Comparison of ENCODE assay signal across 36 cellular contexts in the genomic region with DNA sequence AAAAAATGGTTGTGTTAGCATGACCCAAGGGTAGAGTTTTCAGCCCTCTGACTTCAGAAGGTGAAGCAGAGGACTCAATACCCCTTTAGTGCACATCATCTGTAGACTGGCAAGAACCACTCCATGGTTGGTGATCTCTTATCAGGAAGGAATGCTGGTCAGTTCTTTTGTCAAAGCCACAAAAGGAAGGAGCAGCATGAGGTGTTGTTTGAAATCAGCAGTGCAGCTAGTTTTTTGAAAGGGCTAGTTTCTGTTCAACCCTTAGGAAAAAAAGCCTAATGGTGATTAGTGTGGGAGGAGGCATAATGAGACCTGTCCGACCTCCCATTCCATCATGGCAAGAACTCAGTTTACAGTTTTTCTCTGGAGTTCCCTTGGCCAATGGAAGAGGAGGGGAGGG.
"Had no signal": no experiment of that assay in that cellular context is flagged by ENCODE, and none has a peak within 500 bp of the region (broad histone marks: within the 10 kb centered on the region; RNA-seq: fewer than 3 reads in every experiment).

No MANE protein-coding gene starts in this region.

- ATAC-seq: activated CD4-positive, alpha-beta T cell treated with anti-CD3 and anti-CD28 coated beads for 36 hours; activated CD8-positive, alpha-beta memory T cell treated with anti-CD3 and anti-CD28 coated beads, Interleukin-2, amount 10 ng/mL, durations not matched to agents 7 days and 5 days; activated CD8-positive, alpha-beta T cell treated with anti-CD3 and anti-CD28 coated beads, Interleukin-2, amount 10 ng/mL, durations not matched to agents 7 days and 5 days; activated naive CD8-positive, alpha-beta T cell treated with anti-CD3 and anti-CD28 coated beads, Interleukin-2, amount 50 U/mL, for 24 hours; gastroesophageal sphincter; heart right ventricle; T-helper 17 cell had no signal

- H3K27me3 Mint-ChIP-seq: activated CD4-positive, alpha-beta memory T cell treated with anti-CD3 and anti-CD28 coated beads for 36 hours; activated CD4-positive, alpha-beta T cell treated with anti-CD3 and anti-CD28 coated beads for 36 hours; activated CD4-positive, alpha-beta T cell treated with anti-CD3 and anti-CD28 coated beads, Interleukin-2, amount 10 ng/mL, durations not matched to agents 24 days and 14 days; activated CD8-positive, alpha-beta memory T cell treated with anti-CD3 and anti-CD28 coated beads, Interleukin-2, amount 10 ng/mL, durations not matched to agents 7 days and 5 days; activated naive CD4-positive, alpha-beta T cell treated with anti-CD3 and anti-CD28 coated beads, Interleukin-2, amount 50 U/mL, for 24 hours; activated naive CD8-positive, alpha-beta T cell treated with anti-CD3 and anti-CD28 coated beads for 36 hours; activated naive CD8-positive, alpha-beta T cell treated with anti-CD3 and anti-CD28 coated beads, Interleukin-2, amount 50 U/mL, for 24 hours; brain; T-helper 17 cell had no signal

- H3K4me3 ChIP-seq: adrenal gland, breast epithelium, cardiac muscle cell, colonic mucosa, esophagus squamous epithelium, gastroesophageal sphincter, heart right ventricle had no signal

- H3K4me1 ChIP-seq: adrenal gland, breast epithelium, colonic mucosa, esophagus squamous epithelium, gastroesophageal sphincter, heart right ventricle had no signal

- DNase-seq: activated CD4-positive, alpha-beta memory T cell treated with anti-CD3 and anti-CD28 coated beads for 36 hours; activated CD4-positive, alpha-beta T cell treated with anti-CD3 and anti-CD28 coated beads for 36 hours; activated CD4-positive, alpha-beta T cell treated with anti-CD3 and anti-CD28 coated beads, Interleukin-2, amount 10 ng/mL, durations not matched to agents 24 days and 14 days; activated CD4-positive, CD25-positive, alpha-beta regulatory T cell; activated CD4-positive, CD25-positive, alpha-beta regulatory T cell treated with anti-CD3 and anti-CD28 coated beads, Interleukin-2, amount 50 U/mL, for 72 hours; activated CD8-positive, alpha-beta memory T cell treated with anti-CD3 and anti-CD28 coated beads, Interleukin-2, amount 10 ng/mL, durations not matched to agents 7 days and 5 days; activated CD8-positive, alpha-beta memory T cell treated with anti-CD3 and anti-CD28 coated beads, Interleukin-2, amount 50 U/mL, for 4 hours; activated CD8-positive, alpha-beta T cell treated with anti-CD3 and anti-CD28 coated beads, Interleukin-2, amount 10 ng/mL, durations not matched to agents 7 days and 5 days; activated effector memory CD4-positive, alpha-beta T cell treated with anti-CD3 and anti-CD28 coated beads, Interleukin-2, amount 50 U/mL, for 16 hours; activated naive CD4-positive, alpha-beta T cell treated with anti-CD3 and anti-CD28 coated beads for 36 hours; activated naive CD8-positive, alpha-beta T cell treated with anti-CD3 and anti-CD28 coated beads for 36 hours; activated naive CD8-positive, alpha-beta T cell treated with anti-CD3 and anti-CD28 coated beads, Interleukin-2, amount 50 U/mL, for 24 hours; activated T-cell treated with anti-CD3 and anti-CD28 coated beads, Interleukin-2, amount 50 U/mL, for 1 hour; activated T-cell treated with anti-CD3 and anti-CD28 coated beads, Interleukin-2, amount 50 U/mL, for 48 hours; adrenal gland; amygdala; aorta; central memory CD4-positive, alpha-beta T cell; cerebellar nuclear complex; colonic mucosa; effector CD8-positive, alpha-beta T cell; esophagus squamous epithelium; foreskin melanocyte; heart right ventricle; T-helper 17 cell; T1000; WERI-Rb-1 had no signal

- H3K27ac ChIP-seq: adrenal gland, breast epithelium, cardiac muscle cell, colonic mucosa, epithelial cell of prostate, esophagus squamous epithelium, gastroesophageal sphincter, heart right ventricle, WERI-Rb-1 had no signal

- H3K9me3 ChIP-seq: adrenal gland, breast epithelium, colonic mucosa, esophagus squamous epithelium, gastroesophageal sphincter, heart right ventricle had no signal

- H3K9me3 Mint-ChIP-seq: activated CD4-positive, alpha-beta T cell treated with anti-CD3 and anti-CD28 coated beads, Interleukin-2, amount 10 ng/mL, durations not matched to agents 24 days and 14 days; activated naive CD4-positive, alpha-beta T cell treated with anti-CD3 and anti-CD28 coated beads for 36 hours; activated naive CD4-positive, alpha-beta T cell treated with anti-CD3 and anti-CD28 coated beads, Interleukin-2, amount 50 U/mL, for 24 hours; activated naive CD8-positive, alpha-beta T cell treated with anti-CD3 and anti-CD28 coated beads for 36 hours; activated naive CD8-positive, alpha-beta T cell treated with anti-CD3 and anti-CD28 coated beads, Interleukin-2, amount 50 U/mL, for 24 hours; activated T-helper 1 cell treated with anti-CD3 and anti-CD28 coated beads, Interleukin-12 subunit alpha, Interleukin-12 subunit beta, Interleukin-2, Interleukin-4 antibody, amounts not matched to agents 30 ng/mL and 10 ng/mL and 1 ng/mL, durations not matched to agents 14 hours and 24 hours and 36 hours; activated T-helper 2 cell treated with anti-CD3 and anti-CD28 coated beads, Interferon-gamma antibody, Interleukin-2, Interleukin-4, amounts not matched to agents 10 μg/mL and 5 μg/mL and 100 μg/mL, durations not matched to agents 14 hours and 24 hours and 36 hours; brain; T-helper 2 cell treated with Interferon-gamma antibody and Interleukin-4, amounts not matched to agents 5 μg/mL and 100 μg/mL, for 36 hours had no signal

- H3K27me3 ChIP-seq: adrenal gland, cardiac muscle cell, colonic mucosa, esophagus squamous epithelium, gastroesophageal sphincter, heart right ventricle had no signal

- H3K4me3 Mint-ChIP-seq: activated CD4-positive, alpha-beta memory T cell treated with anti-CD3 and anti-CD28 coated beads for 36 hours; activated CD4-positive, alpha-beta T cell treated with anti-CD3 and anti-CD28 coated beads for 36 hours; activated CD4-positive, alpha-beta T cell treated with anti-CD3 and anti-CD28 coated beads, Interleukin-2, amount 10 ng/mL, durations not matched to agents 24 days and 14 days; activated CD8-positive, alpha-beta memory T cell treated with anti-CD3 and anti-CD28 coated beads, Interleukin-2, amount 10 ng/mL, durations not matched to agents 7 days and 5 days; activated CD8-positive, alpha-beta T cell treated with anti-CD3 and anti-CD28 coated beads, Interleukin-2, amount 10 ng/mL, durations not matched to agents 7 days and 5 days; activated naive CD4-positive, alpha-beta T cell treated with anti-CD3 and anti-CD28 coated beads for 36 hours; activated naive CD4-positive, alpha-beta T cell treated with anti-CD3 and anti-CD28 coated beads, Interleukin-2, amount 50 U/mL, for 24 hours; activated naive CD8-positive, alpha-beta T cell treated with anti-CD3 and anti-CD28 coated beads for 36 hours; activated naive CD8-positive, alpha-beta T cell treated with anti-CD3 and anti-CD28 coated beads, Interleukin-2, amount 50 U/mL, for 24 hours; activated T-helper 1 cell treated with anti-CD3 and anti-CD28 coated beads, Interleukin-12 subunit alpha, Interleukin-12 subunit beta, Interleukin-2, Interleukin-4 antibody, amounts not matched to agents 30 ng/mL and 10 ng/mL and 1 ng/mL, durations not matched to agents 14 hours and 24 hours and 36 hours; brain; T-helper 17 cell; T-helper 2 cell treated with Interferon-gamma antibody and Interleukin-4, amounts not matched to agents 5 μg/mL and 100 μg/mL, for 36 hours had no signal

- H3K36me3 Mint-ChIP-seq: activated CD4-positive, alpha-beta memory T cell treated with anti-CD3 and anti-CD28 coated beads for 36 hours; activated CD8-positive, alpha-beta memory T cell treated with anti-CD3 and anti-CD28 coated beads, Interleukin-2, amount 10 ng/mL, durations not matched to agents 7 days and 5 days; activated naive CD4-positive, alpha-beta T cell treated with anti-CD3 and anti-CD28 coated beads, Interleukin-2, amount 50 U/mL, for 24 hours; activated naive CD8-positive, alpha-beta T cell treated with anti-CD3 and anti-CD28 coated beads for 36 hours; brain had no signal

- H3K4me1 Mint-ChIP-seq: activated CD4-positive, alpha-beta T cell treated with anti-CD3 and anti-CD28 coated beads for 36 hours; activated CD4-positive, alpha-beta T cell treated with anti-CD3 and anti-CD28 coated beads, Interleukin-2, amount 10 ng/mL, durations not matched to agents 24 days and 14 days; activated CD8-positive, alpha-beta memory T cell treated with anti-CD3 and anti-CD28 coated beads, Interleukin-2, amount 10 ng/mL, durations not matched to agents 7 days and 5 days; activated naive CD4-positive, alpha-beta T cell treated with anti-CD3 and anti-CD28 coated beads, Interleukin-2, amount 50 U/mL, for 24 hours; activated naive CD8-positive, alpha-beta T cell treated with anti-CD3 and anti-CD28 coated beads for 36 hours; activated naive CD8-positive, alpha-beta T cell treated with anti-CD3 and anti-CD28 coated beads, Interleukin-2, amount 50 U/mL, for 24 hours; brain; T-helper 17 cell had no signal

- H3K27ac Mint-ChIP-seq: activated CD4-positive, alpha-beta memory T cell treated with anti-CD3 and anti-CD28 coated beads for 36 hours; activated CD4-positive, alpha-beta T cell treated with anti-CD3 and anti-CD28 coated beads for 36 hours; activated CD4-positive, alpha-beta T cell treated with anti-CD3 and anti-CD28 coated beads, Interleukin-2, amount 10 ng/mL, durations not matched to agents 24 days and 14 days; activated CD8-positive, alpha-beta memory T cell treated with anti-CD3 and anti-CD28 coated beads, Interleukin-2, amount 10 ng/mL, durations not matched to agents 7 days and 5 days; activated CD8-positive, alpha-beta T cell treated with anti-CD3 and anti-CD28 coated beads, Interleukin-2, amount 10 ng/mL, durations not matched to agents 7 days and 5 days; activated naive CD4-positive, alpha-beta T cell treated with anti-CD3 and anti-CD28 coated beads for 36 hours; activated naive CD4-positive, alpha-beta T cell treated with anti-CD3 and anti-CD28 coated beads, Interleukin-2, amount 50 U/mL, for 24 hours; activated naive CD8-positive, alpha-beta T cell treated with anti-CD3 and anti-CD28 coated beads for 36 hours; activated naive CD8-positive, alpha-beta T cell treated with anti-CD3 and anti-CD28 coated beads, Interleukin-2, amount 50 U/mL, for 24 hours; activated T-helper 1 cell treated with anti-CD3 and anti-CD28 coated beads, Interleukin-12 subunit alpha, Interleukin-12 subunit beta, Interleukin-2, Interleukin-4 antibody, amounts not matched to agents 30 ng/mL and 10 ng/mL and 1 ng/mL, durations not matched to agents 14 hours and 24 hours and 36 hours; activated T-helper 2 cell treated with anti-CD3 and anti-CD28 coated beads, Interferon-gamma antibody, Interleukin-2, Interleukin-4, amounts not matched to agents 10 μg/mL and 5 μg/mL and 100 μg/mL, durations not matched to agents 14 hours and 24 hours and 36 hours; brain; T-helper 17 cell; T-helper 2 cell treated with Interferon-gamma antibody and Interleukin-4, amounts not matched to agents 5 μg/mL and 100 μg/mL, for 36 hours had no signal

- H3K36me3 ChIP-seq: adrenal gland, breast epithelium, cardiac muscle cell, colonic mucosa, esophagus squamous epithelium, gastroesophageal sphincter, heart right ventricle, WERI-Rb-1 had no signal
